34 cellular contexts compared by ENCODE assay signal in genomic region chr1:184170719-184171118, GRCh38.
"Had no signal": no experiment of that assay in that cellular context is flagged by ENCODE, and none has a peak within 500 bp of the region (broad histone marks: within the 10 kb centered on the region; RNA-seq: fewer than 3 reads in every experiment).

No MANE protein-coding gene starts in this region.

- DNase-seq: activated effector memory CD4-positive, alpha-beta T cell treated with anti-CD3 and anti-CD28 coated beads, Interleukin-2, amount 50 U/mL, for 16 hours; activated effector memory CD4-positive, alpha-beta T cell treated with Interleukin-2 at 50 U/mL for 16 hours; activated gamma-delta T cell; activated gamma-delta T cell treated with Interleukin-2 at 50 U/mL for 16 hours; activated naive CD4-positive, alpha-beta T cell; activated naive CD4-positive, alpha-beta T cell treated with anti-CD3 and anti-CD28 coated beads for 36 hours; activated naive CD4-positive, alpha-beta T cell treated with anti-CD3 and anti-CD28 coated beads, Interleukin-2, amount 10 ng/mL, durations not matched to agents 7 days and 5 days; activated naive CD4-positive, alpha-beta T cell treated with anti-CD3 and anti-CD28 coated beads, Interleukin-2, amount 50 U/mL, for 16 hours; activated naive CD4-positive, alpha-beta T cell treated with Interleukin-2 at 50 U/mL for 16 hours; activated naive CD8-positive, alpha-beta T cell treated with anti-CD3 and anti-CD28 coated beads for 36 hours; activated naive CD8-positive, alpha-beta T cell treated with anti-CD3 and anti-CD28 coated beads, Interleukin-2, amount 10 ng/mL, durations not matched to agents 7 days and 5 days; activated naive CD8-positive, alpha-beta T cell treated with anti-CD3 and anti-CD28 coated beads, Interleukin-2, amount 50 U/mL, for 24 hours; activated T-cell treated with anti-CD3 and anti-CD28 coated beads, Interleukin-2, amount 50 U/mL, for 1 hour; activated T-cell treated with anti-CD3 and anti-CD28 coated beads, Interleukin-2, amount 50 U/mL, for 24 hours; activated T-cell treated with anti-CD3 and anti-CD28 coated beads, Interleukin-2, amount 50 U/mL, for 4 hours; activated T-cell treated with anti-CD3 and anti-CD28 coated beads, Interleukin-2, amount 50 U/mL, for 48 hours; activated T-cell treated with anti-CD3 and anti-CD28 coated beads, Interleukin-2, amount 50 U/mL, for 72 hours; adrenal gland; amniotic stem cell; amygdala; anterior cingulate cortex; aorta; body of pancreas; brain microvascular endothelial cell; caudate nucleus; central memory CD4-positive, alpha-beta T cell; cerebellar nuclear complex had no signal

- H3K4me1 ChIP-seq: adrenal gland, ascending aorta, body of pancreas, breast epithelium had no signal

- H3K36me3 ChIP-seq: adrenal gland, ascending aorta, brain microvascular endothelial cell, breast epithelium, cardiac muscle cell had no signal

- H3K27ac ChIP-seq: adrenal gland, ascending aorta, body of pancreas, brain microvascular endothelial cell, breast epithelium, cardiac muscle cell had no signal

- H3K9me3 ChIP-seq: adrenal gland, ascending aorta, body of pancreas, breast epithelium had no signal

- H3K4me3 ChIP-seq: adrenal gland, ascending aorta, body of pancreas, breast epithelium, cardiac muscle cell had no signal

- FAIRE-seq: astrocyte, bronchial epithelial cell had no signal

- H3K27me3 ChIP-seq: adrenal gland, ascending aorta, body of pancreas, brain microvascular endothelial cell, breast epithelium, cardiac muscle cell had no signal

- ATAC-seq: activated naive CD4-positive, alpha-beta T cell treated with anti-CD3 and anti-CD28 coated beads, Interleukin-2, amount 50 U/mL, for 72 hours; activated naive CD8-positive, alpha-beta T cell treated with anti-CD3 and anti-CD28 coated beads, Interleukin-2, amount 50 U/mL, for 24 hours; activated T-cell treated with anti-CD3 and anti-CD28 coated beads, Interleukin-2, amount 50 U/mL, for 4 hours; activated T-cell treated with anti-CD3 and anti-CD28 coated beads, Interleukin-2, amount 50 U/mL, for 72 hours; activated T-helper 17 cell treated with anti-CD3 and anti-CD28 coated beads, Interleukin-2, amount 50 U/mL, for 72 hours; body of pancreas had no signal
